Comparison of ENCODE assay signal across 1 cellular context in the genomic region with DNA sequence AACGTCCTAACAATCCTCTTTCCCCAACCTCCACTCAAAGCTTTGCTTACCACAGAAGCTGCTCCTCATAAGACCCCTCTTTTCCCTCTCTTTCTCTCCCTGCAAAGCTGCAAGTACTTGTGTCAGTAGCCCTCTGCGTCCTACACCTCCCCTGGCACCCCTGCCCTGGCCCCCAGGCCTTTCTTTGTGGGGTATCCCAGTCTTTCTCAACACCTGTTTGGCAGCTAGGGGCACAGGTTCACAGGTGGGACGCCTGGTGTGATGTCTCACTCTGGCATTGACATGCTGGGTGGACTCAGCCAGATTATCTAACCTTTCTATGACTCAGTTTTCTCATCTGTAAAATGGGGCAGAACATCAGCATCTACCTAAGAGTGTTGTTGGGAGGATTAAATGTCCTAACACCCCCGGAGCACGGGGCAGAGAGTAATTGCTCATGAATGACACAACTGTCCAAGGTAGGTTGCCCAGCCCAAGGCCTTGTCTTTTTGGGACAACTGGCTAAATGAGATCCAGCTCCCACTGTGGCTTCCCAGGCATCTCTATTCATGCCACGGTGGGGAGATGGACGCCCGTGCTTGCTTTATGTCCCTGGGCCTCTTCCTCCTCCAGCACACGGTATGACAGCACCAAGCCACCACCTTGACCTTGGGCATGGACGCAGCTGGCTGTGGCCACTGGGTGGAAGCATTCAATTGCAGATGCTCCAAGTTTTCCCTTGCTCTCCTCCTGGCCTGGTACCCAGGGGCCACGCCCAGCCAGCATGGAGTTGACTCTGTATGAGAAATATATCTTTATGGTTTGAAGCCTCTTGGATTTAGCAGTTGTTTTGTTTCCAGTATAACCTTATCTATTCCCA.
TF ChIP-seq lines count a peak whose summit lies in the region.

No MANE protein-coding gene starts in this region.

TF ChIP-seq in HepG2, 621 proteins besides CTCF, POLR2A, EP300 and RAD21 (continued from another document):
- TF ChIP-seq, protein P1, sequence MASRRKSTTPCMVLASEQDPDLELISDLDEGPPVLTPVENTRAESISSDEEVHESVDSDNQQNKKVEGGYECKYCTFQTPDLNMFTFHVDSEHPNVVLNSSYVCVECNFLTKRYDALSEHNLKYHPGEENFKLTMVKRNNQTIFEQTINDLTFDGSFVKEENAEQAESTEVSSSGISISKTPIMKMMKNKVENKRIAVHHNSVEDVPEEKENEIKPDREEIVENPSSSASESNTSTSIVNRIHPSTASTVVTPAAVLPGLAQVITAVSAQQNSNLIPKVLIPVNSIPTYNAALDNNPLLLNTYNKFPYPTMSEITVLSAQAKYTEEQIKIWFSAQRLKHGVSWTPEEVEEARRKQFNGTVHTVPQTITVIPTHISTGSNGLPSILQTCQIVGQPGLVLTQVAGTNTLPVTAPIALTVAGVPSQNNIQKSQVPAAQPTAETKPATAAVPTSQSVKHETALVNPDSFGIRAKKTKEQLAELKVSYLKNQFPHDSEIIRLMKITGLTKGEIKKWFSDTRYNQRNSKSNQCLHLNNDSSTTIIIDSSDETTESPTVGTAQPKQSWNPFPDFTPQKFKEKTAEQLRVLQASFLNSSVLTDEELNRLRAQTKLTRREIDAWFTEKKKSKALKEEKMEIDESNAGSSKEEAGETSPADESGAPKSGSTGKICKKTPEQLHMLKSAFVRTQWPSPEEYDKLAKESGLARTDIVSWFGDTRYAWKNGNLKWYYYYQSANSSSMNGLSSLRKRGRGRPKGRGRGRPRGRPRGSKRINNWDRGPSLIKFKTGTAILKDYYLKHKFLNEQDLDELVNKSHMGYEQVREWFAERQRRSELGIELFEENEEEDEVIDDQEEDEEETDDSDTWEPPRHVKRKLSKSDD (CRISPR knock-in tag; IDR thresholded peaks at IDR 0.05; ENCODE audit: low read depth): no peak
- TF ChIP-seq SNRNP70 (IDR thresholded peaks at IDR 0.05; ENCODE audit: low read depth, low read length) (no peak), ZNF629 (CRISPR knock-in tag; conservative IDR thresholded peaks at IDR 0.05) (peak; percentile 88), ZNF124 (CRISPR knock-in tag; IDR thresholded peaks at IDR 0.05) (no peak), CHD4 (IDR thresholded peaks at IDR 0.05; ENCODE audit: borderline replicate concordance, low read length) (0 out of 2 replicates have a peak, but pooled peaks have one; percentile 15), ZMYM3 (CRISPR knock-in tag; IDR thresholded peaks at IDR 0.05) (peak; percentile 50; the same call in 1 of the 2 replicates)
TF ChIP-seq in HepG2: peak in this region for 3.
